Comparison of ENCODE assay signal across 1 cellular context in the genomic region with DNA sequence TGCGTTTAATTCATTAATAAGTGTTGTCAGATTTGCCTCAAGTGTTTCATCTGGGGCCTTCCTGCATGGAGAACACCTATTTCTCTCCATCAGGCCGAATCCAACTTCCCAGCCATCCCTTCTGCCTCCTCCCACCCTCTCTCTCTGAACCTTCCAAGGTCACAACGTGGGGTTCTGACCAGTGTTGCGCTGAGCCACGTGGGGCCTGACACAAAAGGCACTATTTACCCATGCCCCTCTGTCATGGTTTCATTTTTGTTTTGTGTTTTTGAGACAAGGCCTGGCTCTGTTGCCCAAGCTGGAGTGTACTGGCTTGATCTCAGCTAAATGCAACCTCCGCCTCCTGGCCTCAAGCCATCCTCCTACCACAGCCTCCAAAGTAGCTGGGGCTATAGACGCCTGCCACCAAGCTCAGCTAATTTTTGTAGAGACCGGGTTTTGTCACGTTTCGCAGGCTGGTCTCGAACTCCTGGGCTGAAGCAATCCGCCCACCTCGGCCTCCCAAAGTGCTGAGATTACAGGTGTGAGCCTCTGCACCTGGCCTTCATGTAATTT.
A peak's percentile ranks its signal among the peaks of the same experiment; 100 is the strongest.
TF ChIP-seq lines count a peak whose summit lies in the region.

No MANE protein-coding gene starts in this region.

TF ChIP-seq in HepG2, 621 proteins besides CTCF, POLR2A, EP300 and RAD21:
- TF ChIP-seq, protein P1, sequence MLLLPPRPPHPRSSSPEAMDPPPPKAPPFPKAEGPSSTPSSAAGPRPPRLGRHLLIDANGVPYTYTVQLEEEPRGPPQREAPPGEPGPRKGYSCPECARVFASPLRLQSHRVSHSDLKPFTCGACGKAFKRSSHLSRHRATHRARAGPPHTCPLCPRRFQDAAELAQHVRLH (CRISPR knock-in tag; IDR thresholded peaks at IDR 0.05; ENCODE audit: borderline replicate concordance, low read depth), result no peak
- TF ChIP-seq SALL1 (CRISPR knock-in tag; IDR thresholded peaks at IDR 0.05), result peak; percentile 34; the same call in 1 of the 2 replicates
- no peak for TF ChIP-seq NFRKB (IDR thresholded peaks at IDR 0.05)
- TF ChIP-seq HMG20A (CRISPR knock-in tag; IDR thresholded peaks at IDR 0.05; ENCODE audit: borderline replicate concordance), result peak; percentile 30; the same call in 1 of the 2 replicates
- TF ChIP-seq ESRRA (CRISPR knock-in tag; IDR thresholded peaks at IDR 0.05; ENCODE audit: low read depth), result no peak
- TF ChIP-seq SOX13 (IDR thresholded peaks at IDR 0.05), result no peak
- TF ChIP-seq SOX13 (CRISPR knock-in tag; conservative IDR thresholded peaks at IDR 0.05 in 1 of 2, IDR thresholded peaks at IDR 0.05 in 1 of 2), result peak in 1 of 2 experiments; percentile 64; a peak in 2 of 4 replicates
- no peak for TF ChIP-seq CBX2 (IDR thresholded peaks at IDR 0.05; ENCODE audit: low read depth, low read length)
- no peak for TF ChIP-seq CBX2 (CRISPR knock-in tag; IDR thresholded peaks at IDR 0.05; ENCODE audit: low read depth)
- TF ChIP-seq SOX6 (IDR thresholded peaks at IDR 0.05), result no peak
- TF ChIP-seq SOX6 (CRISPR knock-in tag; IDR thresholded peaks at IDR 0.05), result peak; percentile 65
- peak; percentile 46; the same call in 1 of the 2 replicates for TF ChIP-seq GATAD2A (CRISPR knock-in tag; IDR thresholded peaks at IDR 0.05)
- peak; percentile 25; the same call in 1 of the 2 replicates for TF ChIP-seq ARID5B (CRISPR knock-in tag; IDR thresholded peaks at IDR 0.05)
- 0 out of 2 replicates have a peak, but pooled peaks have one; percentile 17 for TF ChIP-seq ZKSCAN8 (CRISPR knock-in tag; IDR thresholded peaks at IDR 0.05; ENCODE audit: borderline replicate concordance)
- TF ChIP-seq ETV5 (CRISPR knock-in tag; IDR thresholded peaks at IDR 0.05; ENCODE audit: borderline replicate concordance), result no peak
- peak; percentile 20; the same call in 1 of the 2 replicates for TF ChIP-seq ZFX (CRISPR knock-in tag; IDR thresholded peaks at IDR 0.05; ENCODE audit: low read depth)
- TF ChIP-seq SPEN (CRISPR knock-in tag; IDR thresholded peaks at IDR 0.05; ENCODE audit: low read depth), result no peak
- TF ChIP-seq ZMAT3 (CRISPR knock-in tag; conservative IDR thresholded peaks at IDR 0.05), result no peak
- peak; percentile 33; the same call in 1 of the 2 replicates for TF ChIP-seq FOSL2 (CRISPR knock-in tag; IDR thresholded peaks at IDR 0.05)
- TF ChIP-seq JUNB (CRISPR knock-in tag; IDR thresholded peaks at IDR 0.05; ENCODE audit: borderline replicate concordance), result no peak
- TF ChIP-seq, protein P2, sequence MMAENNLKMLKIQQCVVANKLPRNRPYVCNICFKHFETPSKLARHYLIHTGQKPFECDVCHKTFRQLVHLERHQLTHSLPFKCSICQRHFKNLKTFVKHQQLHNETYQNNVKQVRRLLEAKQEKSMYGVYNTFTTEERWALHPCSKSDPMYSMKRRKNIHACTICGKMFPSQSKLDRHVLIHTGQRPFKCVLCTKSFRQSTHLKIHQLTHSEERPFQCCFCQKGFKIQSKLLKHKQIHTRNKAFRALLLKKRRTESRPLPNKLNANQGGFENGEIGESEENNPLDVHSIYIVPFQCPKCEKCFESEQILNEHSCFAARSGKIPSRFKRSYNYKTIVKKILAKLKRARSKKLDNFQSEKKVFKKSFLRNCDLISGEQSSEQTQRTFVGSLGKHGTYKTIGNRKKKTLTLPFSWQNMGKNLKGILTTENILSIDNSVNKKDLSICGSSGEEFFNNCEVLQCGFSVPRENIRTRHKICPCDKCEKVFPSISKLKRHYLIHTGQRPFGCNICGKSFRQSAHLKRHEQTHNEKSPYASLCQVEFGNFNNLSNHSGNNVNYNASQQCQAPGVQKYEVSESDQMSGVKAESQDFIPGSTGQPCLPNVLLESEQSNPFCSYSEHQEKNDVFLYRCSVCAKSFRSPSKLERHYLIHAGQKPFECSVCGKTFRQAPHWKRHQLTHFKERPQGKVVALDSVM (CRISPR knock-in tag; IDR thresholded peaks at IDR 0.05), result peak; percentile 94
- peak; percentile 61; the same call in 1 of the 2 replicates for TF ChIP-seq SOX5 (CRISPR knock-in tag; IDR thresholded peaks at IDR 0.05; ENCODE audit: borderline replicate concordance)
- TF ChIP-seq NR2C2 (CRISPR knock-in tag; IDR thresholded peaks at IDR 0.05; ENCODE audit: borderline replicate concordance), result no peak
- no peak for TF ChIP-seq MEF2D (CRISPR knock-in tag; IDR thresholded peaks at IDR 0.05)
- TF ChIP-seq FOXK1 (CRISPR knock-in tag; IDR thresholded peaks at IDR 0.05; ENCODE audit: borderline replicate concordance, low read depth), result peak; percentile 43; the same call in 1 of the 2 replicates
- TF ChIP-seq MZF1 (CRISPR knock-in tag; IDR thresholded peaks at IDR 0.05; ENCODE audit: borderline replicate concordance), result no peak
- TF ChIP-seq KLF16 (CRISPR knock-in tag; IDR thresholded peaks at IDR 0.05), result no peak
- TF ChIP-seq FOXA3 (CRISPR knock-in tag; IDR thresholded peaks at IDR 0.05), result peak; percentile 52
- TF ChIP-seq HDAC1 (CRISPR knock-in tag; IDR thresholded peaks at IDR 0.05), result no peak
- TF ChIP-seq ZBTB43 (CRISPR knock-in tag; conservative IDR thresholded peaks at IDR 0.05), result no peak
- TF ChIP-seq RXRA (CRISPR knock-in tag; IDR thresholded peaks at IDR 0.05), result 0 out of 2 replicates have a peak, but pooled peaks have one; percentile 26
- TF ChIP-seq THAP11 (CRISPR knock-in tag; IDR thresholded peaks at IDR 0.05), result peak; percentile 59
- no peak for TF ChIP-seq ZNF569 (CRISPR knock-in tag; IDR thresholded peaks at IDR 0.05; ENCODE audit: borderline replicate concordance)
- TF ChIP-seq MNT (IDR thresholded peaks at IDR 0.05), result peak; percentile 92
- TF ChIP-seq PCBP2 (optimal IDR thresholded peaks at IDR 0.05; ENCODE audit: low read depth, low read length, poor library complexity, severe bottlenecking), result no peak
- TF ChIP-seq, protein P3, sequence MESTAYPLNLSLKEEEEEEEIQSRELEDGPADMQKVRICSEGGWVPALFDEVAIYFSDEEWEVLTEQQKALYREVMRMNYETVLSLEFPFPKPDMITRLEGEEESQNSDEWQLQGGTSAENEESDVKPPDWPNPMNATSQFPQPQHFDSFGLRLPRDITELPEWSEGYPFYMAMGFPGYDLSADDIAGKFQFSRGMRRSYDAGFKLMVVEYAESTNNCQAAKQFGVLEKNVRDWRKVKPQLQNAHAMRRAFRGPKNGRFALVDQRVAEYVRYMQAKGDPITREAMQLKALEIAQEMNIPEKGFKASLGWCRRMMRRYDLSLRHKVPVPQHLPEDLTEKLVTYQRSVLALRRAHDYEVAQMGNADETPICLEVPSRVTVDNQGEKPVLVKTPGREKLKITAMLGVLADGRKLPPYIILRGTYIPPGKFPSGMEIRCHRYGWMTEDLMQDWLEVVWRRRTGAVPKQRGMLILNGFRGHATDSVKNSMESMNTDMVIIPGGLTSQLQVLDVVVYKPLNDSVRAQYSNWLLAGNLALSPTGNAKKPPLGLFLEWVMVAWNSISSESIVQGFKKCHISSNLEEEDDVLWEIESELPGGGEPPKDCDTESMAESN (CRISPR knock-in tag; conservative IDR thresholded peaks at IDR 0.05), result no peak
- TF ChIP-seq ZNF329 (CRISPR knock-in tag; IDR thresholded peaks at IDR 0.05; ENCODE audit: low read depth), result no peak
- peak; percentile 30; the same call in 1 of the 2 replicates for TF ChIP-seq USF2 (IDR thresholded peaks at IDR 0.05; ENCODE audit: low read depth, low read length)
- no peak; the same call in 1 of the 2 replicates for TF ChIP-seq USF2 (CRISPR knock-in tag; IDR thresholded peaks at IDR 0.05; ENCODE audit: borderline replicate concordance)
- TF ChIP-seq MXI1 (IDR thresholded peaks at IDR 0.05; ENCODE audit: borderline replicate concordance, low read depth, low read length), result peak; percentile 87; the same call in 1 of the 3 replicates
- TF ChIP-seq KDM1A (CRISPR knock-in tag; IDR thresholded peaks at IDR 0.05), result peak; percentile 21; the same call in 1 of the 2 replicates
- peak; percentile 18; the same call in 1 of the 2 replicates for TF ChIP-seq ZNF143 (CRISPR knock-in tag; IDR thresholded peaks at IDR 0.05)
- no peak for TF ChIP-seq MIER2 (CRISPR knock-in tag; IDR thresholded peaks at IDR 0.05)
- TF ChIP-seq SAP130 (CRISPR knock-in tag; IDR thresholded peaks at IDR 0.05; ENCODE audit: low read depth), result peak; percentile 90
- TF ChIP-seq MAZ (IDR thresholded peaks at IDR 0.05; ENCODE audit: borderline replicate concordance, low read depth, low read length), result no peak
- TF ChIP-seq MAZ (CRISPR knock-in tag; IDR thresholded peaks at IDR 0.05; ENCODE audit: low read depth), result no peak
- peak; percentile 67; the same call in 1 of the 2 replicates for TF ChIP-seq MAX (IDR thresholded peaks at IDR 0.05)
- peak; percentile 98 for TF ChIP-seq IRF2 (CRISPR knock-in tag; IDR thresholded peaks at IDR 0.05)
- TF ChIP-seq RARA (CRISPR knock-in tag; IDR thresholded peaks at IDR 0.05), result peak; percentile 30; the same call in 1 of the 2 replicates
